ENCODE assay signal across 20 cellular contexts in genomic region chr13:27186295-27186694, GRCh38.
"Had no signal": no experiment of that assay in that cellular context is flagged by ENCODE, and none has a peak within 500 bp of the region (broad histone marks: within the 10 kb centered on the region; RNA-seq: fewer than 3 reads in every experiment).

No MANE protein-coding gene starts in this region.

- FAIRE-seq: pancreas had no signal

- H3K4me3 Mint-ChIP-seq: activated T-cell treated with anti-CD3 and anti-CD28 coated beads, Interleukin-2, amount 50 U/mL, for 72 hours; naive thymus-derived CD8-positive, alpha-beta T cell; stimulated activated naive B cell treated with anti-CD40 and anti-IgM and Interleukin-4, amounts not matched to agents 10 μg/mL and 1 μg/mL and 100 μg/mL, for 72 hours had no signal

- DNase-seq: activated CD4-positive, alpha-beta T cell treated with anti-CD3 and anti-CD28 coated beads for 1 hour; activated CD8-positive, alpha-beta memory T cell treated with anti-CD3 and anti-CD28 coated beads for 24 hours; activated effector memory CD4-positive, alpha-beta T cell treated with anti-CD3 and anti-CD28 coated beads, Interleukin-2, amount 50 U/mL, for 16 hours; activated naive CD4-positive, alpha-beta T cell treated with anti-CD3 and anti-CD28 coated beads, Interleukin-2, amount 50 U/mL, for 16 hours; activated T-cell treated with anti-CD3 and anti-CD28 coated beads, Interleukin-2, amount 50 U/mL, for 72 hours; aorta; brain microvascular endothelial cell; cortex of kidney; effector CD4-positive, alpha-beta T cell; foreskin melanocyte; heart left ventricle; naive thymus-derived CD8-positive, alpha-beta T cell; pancreas; stimulated activated CD4-positive, alpha-beta T cell treated with anti-CD3 and anti-CD28 coated beads, Interleukin-4, amount 100 ng/mL, for 4 hours; stimulated activated naive B cell treated with anti-CD40 and anti-IgM and Interleukin-4, amounts not matched to agents 10 μg/mL and 1 μg/mL and 100 μg/mL, for 72 hours; T-helper 2 cell; upper lobe of left lung had no signal

- H3K4me3 ChIP-seq: heart left ventricle, pancreas, thoracic aorta, upper lobe of left lung had no signal

- H3K4me1 ChIP-seq: upper lobe of left lung had no signal

- H3K27ac ChIP-seq: brain microvascular endothelial cell, heart left ventricle, neutrophil, pancreas, thoracic aorta, upper lobe of left lung, VCaP had no signal

- H3K4me1 Mint-ChIP-seq: naive thymus-derived CD8-positive, alpha-beta T cell had no signal

- H3K27me3 ChIP-seq: brain microvascular endothelial cell, heart left ventricle, neutrophil, pancreas, upper lobe of left lung had no signal

- H3K36me3 ChIP-seq: brain microvascular endothelial cell, heart left ventricle, neutrophil, pancreas, thoracic aorta, upper lobe of left lung had no signal

- H3K9me3 Mint-ChIP-seq: activated T-cell treated with anti-CD3 and anti-CD28 coated beads, Interleukin-2, amount 50 U/mL, for 72 hours; naive thymus-derived CD8-positive, alpha-beta T cell; stimulated activated naive B cell treated with anti-CD40 and anti-IgM and Interleukin-4, amounts not matched to agents 10 μg/mL and 1 μg/mL and 100 μg/mL, for 72 hours had no signal

- H3K27me3 Mint-ChIP-seq: stimulated activated naive B cell treated with anti-CD40 and anti-IgM and Interleukin-4, amounts not matched to agents 10 μg/mL and 1 μg/mL and 100 μg/mL, for 72 hours had no signal

- H3K27ac Mint-ChIP-seq: activated T-cell treated with anti-CD3 and anti-CD28 coated beads, Interleukin-2, amount 50 U/mL, for 72 hours; naive thymus-derived CD8-positive, alpha-beta T cell; stimulated activated naive B cell treated with anti-CD40 and anti-IgM and Interleukin-4, amounts not matched to agents 10 μg/mL and 1 μg/mL and 100 μg/mL, for 72 hours had no signal

- H3K9me3 ChIP-seq: heart left ventricle, neutrophil, pancreas, thoracic aorta, upper lobe of left lung had no signal
